ENCODE assay signal across 17 cellular contexts in genomic region chr18:15005313-15006130, GRCh38.
A peak's percentile ranks its signal among the peaks of the same experiment; 100 is the strongest.
DNase-seq lines count a peak whose midpoint lies in the region; ATAC-seq and TF ChIP-seq lines count a peak whose summit lies in the region.
"Had no signal": no experiment of that assay in that cellular context is flagged by ENCODE, and none has a peak within 500 bp of the region (broad histone marks: within the 10 kb centered on the region; RNA-seq: fewer than 3 reads in every experiment).

No MANE protein-coding gene starts in this region.

- DNase-seq in right cardiac atrium (peak in 2 of 3 donors; percentile 19 to 33), left ventricle myocardium superior (no peak), mesenteric fat pad (ENCODE audit: low spot score) (peak; percentile 71), SKM-1 (lab: John Stamatoyannopoulos, UW; ENCODE audit: unreplicated experiment) (no peak), NCI-H1436 treated with DMSO at 0.1 percent for 48 hours (lab: John Stamatoyannopoulos, UW) (no peak)
- DNase-seq: C1 segment of cervical spinal cord; Calu3; CD4-positive, alpha-beta memory T cell; COR-L47; DMS53; DMS79 treated with DMSO at 0.1 percent for 48 hours; GF-D8; GOT3; HFFc6 had no signal

- H3K4me1 ChIP-seq in right cardiac atrium (ENCODE audit: control insufficient read depth, insufficient read depth, low read length) = no peaks in the 10 kb centered on the region
- H3K4me1 ChIP-seq: HAP-1 had no signal

- ATAC-seq in right cardiac atrium (peak in 1 of 2 donors; percentile 30), left ventricle myocardium superior (no peak), SK-N-SH treated with all-trans-retinoic acid at 6 μM for 48 hours (0 out of 3 replicates have a peak, but pooled peaks have one; percentile 12), HG02763 (IDR thresholded peaks at IDR 0.05; ENCODE audit: unreplicated experiment) (no peak)

- no peaks in the 10 kb centered on the region for H3K27me3 ChIP-seq in right cardiac atrium (ENCODE audit: control insufficient read depth, insufficient read depth)

- H3K9me3 ChIP-seq in right cardiac atrium (ENCODE audit: control insufficient read depth, low read length) = no peaks in the 10 kb centered on the region
- H3K9me3 ChIP-seq: HAP-1 had no signal

- H3K27ac ChIP-seq in right cardiac atrium (ENCODE audit: low read length) = no peak overlapping the region

- WGBS in right cardiac atrium = 88% methylated on average over 28 of the region's 28 CpGs

- H3K4me3 ChIP-seq in right cardiac atrium (ENCODE audit: low read length) = no peak overlapping the region
- H3K4me3 ChIP-seq: HAP-1 had no signal

- intact Hi-C loops in right cardiac atrium (cut with DNase I) = no loop called here
- intact Hi-C loops in left ventricle myocardium superior (cut with micrococcal nuclease) = no loop called here

TF ChIP-seq in SK-N-SH treated with all-trans-retinoic acid at 6 μM for 48 hours, 23 proteins besides CTCF, POLR2A, EP300 and RAD21:
- no peak for TF ChIP-seq ZC3H10 (CRISPR knock-in tag; IDR thresholded peaks at IDR 0.05)

Comparison
In these comparisons a context has a peak if more than half of its experiments do, and no peak if none do; other contexts are left out.
1. DNase-seq: peak in right cardiac atrium (2 of 3) and mesenteric fat pad (single experiment); none in left ventricle myocardium superior (single experiment), SKM-1 (single experiment) and NCI-H1436 treated with DMSO at 0.1 percent for 48 hours (single experiment).